Comparison of ENCODE assay signal across 1 cellular context in genomic region chr2:41904459-41904858, GRCh38.
TF ChIP-seq lines count a peak whose summit lies in the region.

No MANE protein-coding gene starts in this region.

TF ChIP-seq in IMR-90, 13 proteins besides CTCF, POLR2A, EP300 and RAD21 (continued from another document):
- TF ChIP-seq BHLHE40 (IDR thresholded peaks at IDR 0.05; ENCODE audit: low read depth, low read length) (no peak), FOS (IDR thresholded peaks at IDR 0.05; ENCODE audit: low read depth, low read length) (no peak), RFX5 (IDR thresholded peaks at IDR 0.05; ENCODE audit: low read depth, low read length) (no peak), ELK1 (IDR thresholded peaks at IDR 0.05; ENCODE audit: borderline replicate concordance, low read depth, low read length) (no peak), RCOR1 (IDR thresholded peaks at IDR 0.05; ENCODE audit: insufficient replicate concordance, low read length) (no peak), MAFK (IDR thresholded peaks at IDR 0.05; ENCODE audit: low read depth, low read length) (no peak), MAZ (IDR thresholded peaks at IDR 0.05; ENCODE audit: borderline replicate concordance, low read depth, low read length) (no peak), NFE2L2 (IDR thresholded peaks at IDR 0.05; ENCODE audit: low read depth, low read length) (no peak), CEBPB (IDR thresholded peaks at IDR 0.05; ENCODE audit: low read depth, low read length) (no peak)
